In the genomic region with DNA sequence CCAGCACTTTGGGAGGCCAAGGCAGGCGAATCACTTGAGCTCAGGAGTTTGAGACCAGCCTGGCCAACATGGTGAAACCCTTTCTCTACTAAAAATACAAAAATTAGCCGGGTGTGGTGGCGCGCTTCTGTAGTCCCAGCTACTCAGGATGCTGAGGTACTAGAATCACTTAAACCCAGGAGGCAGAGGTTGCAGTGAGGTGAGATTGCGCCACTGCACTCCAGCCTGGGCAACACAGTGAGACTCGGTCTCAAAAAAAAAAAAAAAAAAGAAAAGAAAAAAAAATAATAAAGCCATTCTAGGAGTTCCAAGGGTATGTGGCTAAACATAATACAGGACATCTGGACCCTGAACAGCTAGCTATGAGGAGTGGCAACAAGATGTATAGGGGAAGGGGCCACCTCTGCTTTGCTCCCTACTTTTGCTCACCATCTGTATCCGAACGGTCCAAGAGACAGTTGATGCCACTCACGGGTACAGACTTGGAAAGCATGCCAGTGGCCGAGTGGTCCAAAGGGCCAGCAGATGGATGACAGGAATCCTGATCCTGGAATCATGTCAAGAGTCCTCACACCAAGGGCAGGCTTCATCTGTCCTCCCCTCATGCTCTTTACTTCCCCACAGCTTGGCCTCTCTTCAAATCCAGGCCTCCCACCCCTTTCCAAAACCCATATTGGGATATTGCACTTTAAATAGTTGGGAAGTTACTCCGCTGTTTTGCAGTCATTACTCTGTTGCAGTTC, we compare ENCODE assay signal across 8 cellular contexts. TPM values are rescaled to one million over a fixed set of nuclear protein-coding genes. Genes with fewer than 3 reads are reported as not detected.
"Had no signal": no experiment of that assay in that cellular context is flagged by ENCODE, and none has a peak within 500 bp of the region (broad histone marks: within the 10 kb centered on the region; RNA-seq: fewer than 3 reads in every experiment).

No MANE protein-coding gene starts in this region.

RNA-seq across cellular contexts. Expression of a gene that starts 43.6 kb away (rescaled TPM):
- total RNA-seq: activated CD4-positive, alpha-beta memory T cell treated with anti-CD3 and anti-CD28 coated beads for 36 hours; bronchial epithelial cell; dermis blood vessel endothelial cell; left ventricle myocardium superior; posterior vena cava; T-helper 17 cell; upper lobe of right lung had no signal
- polyA plus RNA-seq: hepatocyte had no signal
